37 cellular contexts compared by ENCODE assay signal in genomic region chr5:41363343-41363986, GRCh38.
"Had no signal": no experiment of that assay in that cellular context is flagged by ENCODE, and none has a peak within 500 bp of the region (broad histone marks: within the 10 kb centered on the region; RNA-seq: fewer than 3 reads in every experiment).

No MANE protein-coding gene starts in this region.

- ATAC-seq: activated CD8-positive, alpha-beta T cell treated with anti-CD3 and anti-CD28 coated beads for 36 hours; activated naive CD4-positive, alpha-beta T cell treated with anti-CD3 and anti-CD28 coated beads, Interleukin-2, amount 50 U/mL, for 72 hours; activated T-cell treated with anti-CD3 and anti-CD28 coated beads, Interleukin-2, amount 50 U/mL, for 4 hours; activated T-cell treated with anti-CD3 and anti-CD28 coated beads, Interleukin-2, amount 50 U/mL, for 72 hours; activated T-helper 17 cell treated with anti-CD3 and anti-CD28 coated beads, Interleukin-2, amount 50 U/mL, for 72 hours; body of pancreas had no signal

- H3K4me3 ChIP-seq: adrenal gland, body of pancreas, breast epithelium had no signal

- H3K9me3 Mint-ChIP-seq: activated CD4-positive, alpha-beta memory T cell treated with anti-CD3 and anti-CD28 coated beads for 36 hours; activated CD4-positive, alpha-beta T cell treated with anti-CD3 and anti-CD28 coated beads, Interleukin-2, amount 10 ng/mL, durations not matched to agents 24 days and 14 days; activated naive CD4-positive, alpha-beta T cell treated with anti-CD3 and anti-CD28 coated beads for 36 hours; activated naive CD8-positive, alpha-beta T cell treated with anti-CD3 and anti-CD28 coated beads for 36 hours; activated T-helper 17 cell treated with anti-CD3 and anti-CD28 coated beads, Interleukin-2, amount 50 U/mL, for 72 hours; T-helper 1 cell treated with Interleukin-12 subunit alpha and Interleukin-12 subunit beta and Interleukin-4 antibody, amounts not matched to agents 30 μg/mL and 1 μg/mL, for 36 hours; T-helper 2 cell treated with Interferon-gamma antibody and Interleukin-4, amounts not matched to agents 5 μg/mL and 100 μg/mL, for 36 hours had no signal

- H3K36me3 Mint-ChIP-seq: activated CD4-positive, alpha-beta memory T cell treated with anti-CD3 and anti-CD28 coated beads for 36 hours; activated naive CD4-positive, alpha-beta T cell treated with anti-CD3 and anti-CD28 coated beads, Interleukin-2, amount 50 U/mL, for 72 hours; activated naive CD8-positive, alpha-beta T cell treated with anti-CD3 and anti-CD28 coated beads for 36 hours had no signal

- H3K27me3 Mint-ChIP-seq: activated B cell treated with CpG ODN at 0.5 μM for 24 hours; activated CD4-positive, alpha-beta memory T cell treated with anti-CD3 and anti-CD28 coated beads for 36 hours; activated CD4-positive, alpha-beta T cell treated with anti-CD3 and anti-CD28 coated beads, Interleukin-2, amount 10 ng/mL, durations not matched to agents 24 days and 14 days; activated CD8-positive, alpha-beta T cell treated with anti-CD3 and anti-CD28 coated beads for 36 hours; activated naive CD8-positive, alpha-beta T cell treated with anti-CD3 and anti-CD28 coated beads for 36 hours; activated T-helper 17 cell treated with anti-CD3 and anti-CD28 coated beads, Interleukin-2, amount 50 U/mL, for 72 hours; central memory CD8-positive, alpha-beta T cell had no signal

- H3K36me3 ChIP-seq: adrenal gland, brain microvascular endothelial cell, breast epithelium had no signal

- H3K27ac Mint-ChIP-seq: activated B cell treated with CpG ODN at 0.5 μM for 24 hours; activated CD4-positive, alpha-beta memory T cell treated with anti-CD3 and anti-CD28 coated beads for 36 hours; activated CD4-positive, alpha-beta T cell treated with anti-CD3 and anti-CD28 coated beads, Interleukin-2, amount 10 ng/mL, durations not matched to agents 24 days and 14 days; activated CD8-positive, alpha-beta T cell treated with anti-CD3 and anti-CD28 coated beads for 36 hours; activated naive CD4-positive, alpha-beta T cell treated with anti-CD3 and anti-CD28 coated beads for 36 hours; activated naive CD4-positive, alpha-beta T cell treated with anti-CD3 and anti-CD28 coated beads, Interleukin-2, amount 50 U/mL, for 72 hours; activated naive CD8-positive, alpha-beta T cell treated with anti-CD3 and anti-CD28 coated beads for 36 hours; activated T-cell treated with anti-CD3 and anti-CD28 coated beads, Interleukin-2, amount 50 U/mL, for 72 hours; activated T-helper 1 cell treated with anti-CD3 and anti-CD28 coated beads, Interleukin-12 subunit alpha, Interleukin-12 subunit beta, Interleukin-2, Interleukin-4 antibody, amounts not matched to agents 30 ng/mL and 10 ng/mL and 1 ng/mL, durations not matched to agents 14 hours and 24 hours and 36 hours; activated T-helper 17 cell treated with anti-CD3 and anti-CD28 coated beads, Interleukin-2, amount 50 U/mL, for 72 hours; T-helper 1 cell treated with Interleukin-12 subunit alpha and Interleukin-12 subunit beta and Interleukin-4 antibody, amounts not matched to agents 30 μg/mL and 1 μg/mL, for 36 hours; T-helper 2 cell treated with Interferon-gamma antibody and Interleukin-4, amounts not matched to agents 5 μg/mL and 100 μg/mL, for 36 hours had no signal

- H3K27ac ChIP-seq: adrenal gland, body of pancreas, brain microvascular endothelial cell, breast epithelium, VCaP had no signal

- H3K9me3 ChIP-seq: adrenal gland, body of pancreas had no signal

- H3K4me1 ChIP-seq: adrenal gland, body of pancreas, breast epithelium had no signal

- H3K27me3 ChIP-seq: adrenal gland, body of pancreas, brain microvascular endothelial cell, breast epithelium had no signal

- H3K4me1 Mint-ChIP-seq: activated B cell treated with CpG ODN at 0.5 μM for 24 hours; activated CD4-positive, alpha-beta T cell treated with anti-CD3 and anti-CD28 coated beads, Interleukin-2, amount 10 ng/mL, durations not matched to agents 24 days and 14 days; activated naive CD8-positive, alpha-beta T cell treated with anti-CD3 and anti-CD28 coated beads for 36 hours; activated T-helper 17 cell treated with anti-CD3 and anti-CD28 coated beads, Interleukin-2, amount 50 U/mL, for 72 hours; central memory CD8-positive, alpha-beta T cell had no signal

- DNase-seq: activated B cell treated with CpG ODN at 0.5 μM for 24 hours; activated CD4-positive, alpha-beta memory T cell treated with anti-CD3 and anti-CD28 coated beads for 36 hours; activated CD4-positive, alpha-beta T cell treated with anti-CD3 and anti-CD28 coated beads for 4 hours; activated CD4-positive, alpha-beta T cell treated with anti-CD3 and anti-CD28 coated beads, Interleukin-2, amount 10 ng/mL, durations not matched to agents 24 days and 14 days; activated CD4-positive, alpha-beta T cell treated with anti-CD3 and anti-CD28 coated beads, Interleukin-2, amount 50 U/mL, for 1 hour; activated CD4-positive, alpha-beta T cell treated with anti-CD3 and anti-CD28 coated beads, Interleukin-2, amount 50 U/mL, for 4 hours; activated CD4-positive, CD25-positive, alpha-beta regulatory T cell treated with anti-CD3 and anti-CD28 coated beads, Interleukin-2, amount 50 U/mL, for 72 hours; activated CD8-positive, alpha-beta memory T cell treated with anti-CD3 and anti-CD28 coated beads, Interleukin-2, amount 50 U/mL, for 4 hours; activated CD8-positive, alpha-beta T cell treated with anti-CD3 and anti-CD28 coated beads for 36 hours; activated effector memory CD4-positive, alpha-beta T cell treated with anti-CD3 and anti-CD28 coated beads, Interleukin-2, amount 50 U/mL, for 16 hours; activated gamma-delta T cell treated with Interleukin-2 at 50 U/mL for 16 hours; activated naive CD4-positive, alpha-beta T cell; activated naive CD4-positive, alpha-beta T cell treated with anti-CD3 and anti-CD28 coated beads for 36 hours; activated naive CD4-positive, alpha-beta T cell treated with anti-CD3 and anti-CD28 coated beads, Interleukin-2, amount 50 U/mL, for 16 hours; activated naive CD8-positive, alpha-beta T cell treated with anti-CD3 and anti-CD28 coated beads for 36 hours; activated T-cell treated with anti-CD3 and anti-CD28 coated beads for 4 hours; activated T-cell treated with anti-CD3 and anti-CD28 coated beads, Interleukin-2, amount 50 U/mL, for 1 hour; activated T-cell treated with anti-CD3 and anti-CD28 coated beads, Interleukin-2, amount 50 U/mL, for 4 hours; activated T-cell treated with anti-CD3 and anti-CD28 coated beads, Interleukin-2, amount 50 U/mL, for 72 hours; adrenal gland; amniotic stem cell; aorta; body of pancreas; brain microvascular endothelial cell; caudate nucleus; cerebellar nuclear complex; T-helper 1 cell; T-helper 2 cell; T-helper 9 cell had no signal

- H3K4me3 Mint-ChIP-seq: activated B cell treated with CpG ODN at 0.5 μM for 24 hours; activated CD4-positive, alpha-beta memory T cell treated with anti-CD3 and anti-CD28 coated beads for 36 hours; activated CD4-positive, alpha-beta T cell treated with anti-CD3 and anti-CD28 coated beads, Interleukin-2, amount 10 ng/mL, durations not matched to agents 24 days and 14 days; activated CD8-positive, alpha-beta T cell treated with anti-CD3 and anti-CD28 coated beads for 36 hours; activated naive CD4-positive, alpha-beta T cell treated with anti-CD3 and anti-CD28 coated beads for 36 hours; activated naive CD8-positive, alpha-beta T cell treated with anti-CD3 and anti-CD28 coated beads for 36 hours; activated T-cell treated with anti-CD3 and anti-CD28 coated beads, Interleukin-2, amount 50 U/mL, for 4 hours; activated T-cell treated with anti-CD3 and anti-CD28 coated beads, Interleukin-2, amount 50 U/mL, for 72 hours; activated T-helper 1 cell treated with anti-CD3 and anti-CD28 coated beads, Interleukin-12 subunit alpha, Interleukin-12 subunit beta, Interleukin-2, Interleukin-4 antibody, amounts not matched to agents 30 ng/mL and 10 ng/mL and 1 ng/mL, durations not matched to agents 14 hours and 24 hours and 36 hours; activated T-helper 17 cell treated with anti-CD3 and anti-CD28 coated beads, Interleukin-2, amount 50 U/mL, for 72 hours; central memory CD8-positive, alpha-beta T cell; T-helper 1 cell treated with Interleukin-12 subunit alpha and Interleukin-12 subunit beta and Interleukin-4 antibody, amounts not matched to agents 30 μg/mL and 1 μg/mL, for 36 hours; T-helper 2 cell treated with Interferon-gamma antibody and Interleukin-4, amounts not matched to agents 5 μg/mL and 100 μg/mL, for 36 hours had no signal
